ENCODE assay signal across 26 cellular contexts in genomic region chr16:58454178-58454577, GRCh38. TPM values are rescaled to one million over a fixed set of nuclear protein-coding genes. Genes with fewer than 3 reads are reported as not detected.
DNase-seq lines count a peak whose midpoint lies in the region; ATAC-seq, FAIRE-seq and TF ChIP-seq lines count a peak whose summit lies in the region.
"Had no signal": no experiment of that assay in that cellular context is flagged by ENCODE, and none has a peak within 500 bp of the region (broad histone marks: within the 10 kb centered on the region; RNA-seq: fewer than 3 reads in every experiment).

No MANE protein-coding gene starts in this region.

- H3K27me3 ChIP-seq in HepG2 (ENCODE audit: control insufficient read depth in 1 of 2, insufficient read depth in 2 of 2, low read length in 2 of 2), result no peaks in the 10 kb centered on the region
- H3K27me3 ChIP-seq in right lobe of liver, result no peaks in the 10 kb centered on the region
- H3K27me3 ChIP-seq in K562 (ENCODE audit: control insufficient read depth in 2 of 2, insufficient read depth in 2 of 2, low read length in 2 of 2), result peaks cover 2 to 33% of the 10 kb centered on the region in 2 experiments; a peak in 4 of 5 replicates
- H3K27me3 ChIP-seq: BE2C, BLaER1 had no signal

- H3K27ac ChIP-seq in HepG2 (ENCODE audit: extremely low read length, insufficient read depth, low read length) (no peak overlapping the region), right lobe of liver (no peak overlapping the region), K562 (ENCODE audit: extremely low read depth, low read depth, low read length) (no peak overlapping the region)
- H3K27ac ChIP-seq: BLaER1 had no signal

- H3K4me2 ChIP-seq in HepG2 (ENCODE audit: low read depth, low read length), result no peak overlapping the region
- H3K4me2 ChIP-seq in K562 (ENCODE audit: insufficient read depth, low read length), result no peak overlapping the region
- H3K4me2 ChIP-seq: BLaER1 had no signal

- H3K4me1 ChIP-seq in HepG2 (ENCODE audit: insufficient read depth, low read length) (peaks cover 64% of the 10 kb centered on the region), right lobe of liver (no peaks in the 10 kb centered on the region), K562 (replicated peaks in 1 of 2; ENCODE audit: control insufficient read depth in 2 of 2, insufficient read depth in 2 of 2, low read length in 2 of 2) (peaks cover 0 to 10% of the 10 kb centered on the region in 2 experiments; a peak in 2 of 5 replicates)

- no peak for DNase-seq in HepG2 (ENCODE audit: low spot score)
- no peak for DNase-seq in right lobe of liver
- no peak for DNase-seq in K562 (ENCODE audit: extremely low read depth in 1 of 4, low spot score in 3 of 4)
- no peak for DNase-seq in osteocyte (ENCODE audit: extremely low spot score, unreplicated experiment)
- DNase-seq: 8988T; ACHN; BE2C; C1 segment of cervical spinal cord; CD4-positive, alpha-beta memory T cell; CD4-positive, CD25-positive, alpha-beta regulatory T cell; CD8-positive, alpha-beta memory T cell; COR-L47; DMS 273 treated with DMSO at 0.1 percent for 48 hours; DMS153; DMS53; DMS79; DND-41; EL; GDM1 had no signal

- H2AFZ ChIP-seq in HepG2 (ENCODE audit: low read length), result no peak overlapping the region
- H2AFZ ChIP-seq in K562 (ENCODE audit: low read depth, low read length), result no peak overlapping the region

- intact Hi-C loops in HepG2 (cut with micrococcal nuclease; ENCODE audit: unreplicated experiment), result no loop called here
- intact Hi-C loops in right lobe of liver (cut with DNase I), result no loop called here
- intact Hi-C loops in K562 (cut with micrococcal nuclease), result no loop called here

- no peaks in the 10 kb centered on the region for H3K9me3 Mint-ChIP-seq in osteocyte (ENCODE audit: unreplicated experiment)
- H3K9me3 Mint-ChIP-seq: CD4-positive, alpha-beta memory T cell; CD4-positive, CD25-positive, alpha-beta regulatory T cell; CD8-positive, alpha-beta memory T cell had no signal

- no peak overlapping the region for H3K9ac ChIP-seq in HepG2 (ENCODE audit: insufficient read depth, low read depth, low read length)
- no peak overlapping the region for H3K9ac ChIP-seq in K562 (ENCODE audit: insufficient read depth in 1 of 2, low read depth in 2 of 2, low read length in 2 of 2)
- H3K9ac ChIP-seq: BLaER1 had no signal

- no TSS peak for BruUV-seq in HepG2 (replicated peaks; lab: Mats Ljungman, UMichigan)
- BruUV-seq in K562 (replicated peaks; lab: Mats Ljungman, UMichigan), result no TSS peak

- TF ChIP-seq POLR2A in HepG2 (IDR thresholded peaks at IDR 0.05; ENCODE audit: insufficient read depth in 1 of 2, low read depth in 2 of 2, low read length in 2 of 2) (no peak), right lobe of liver (IDR thresholded peaks at IDR 0.05) (no peak), K562 (conservative IDR thresholded peaks at IDR 0.05) (no peak)

- H3K4me1 Mint-ChIP-seq in osteocyte (ENCODE audit: unreplicated experiment), result peaks cover 10% of the 10 kb centered on the region
- H3K4me1 Mint-ChIP-seq: CD4-positive, alpha-beta memory T cell; CD4-positive, CD25-positive, alpha-beta regulatory T cell; CD8-positive, alpha-beta memory T cell had no signal

- FAIRE-seq in HepG2 (lab: Jason Lieb, UNC), result no peak
- FAIRE-seq in K562 (lab: Jason Lieb, UNC), result no peak
- FAIRE-seq: A204.1, GM12878, GM12892, GM18507 had no signal

- POLR2A ChIA-PET in HepG2 (lab: Yijun Ruan, JAX), result no interaction called here
- POLR2A ChIA-PET in K562 (lab: Yijun Ruan, JAX), result interaction anchor here (0.6 to 1.1 kb wide), 2 partner anchors 18 to 616 kb away, joined by 3 to 5 read pairs; no protein-coding TSS in a partner anchor

- TF ChIP-seq EP300 in HepG2 (IDR thresholded peaks at IDR 0.05; ENCODE audit: low read depth in 2 of 2, low read length in 2 of 2) (no peak), HepG2 (CRISPR knock-in tag; IDR thresholded peaks at IDR 0.05; ENCODE audit: borderline replicate concordance) (no peak), K562 (IDR thresholded peaks at IDR 0.05; ENCODE audit: low read length) (no peak)

- H3K36me3 ChIP-seq in HepG2 (replicated peaks in 1 of 2; ENCODE audit: control insufficient read depth in 1 of 2, insufficient read depth in 2 of 2, low read length in 2 of 2) (no peaks in the 10 kb centered on the region), right lobe of liver (no peaks in the 10 kb centered on the region), K562 (ENCODE audit: control insufficient read depth, insufficient read depth, low read length) (no peaks in the 10 kb centered on the region)
- H3K36me3 ChIP-seq: BE2C, BLaER1 had no signal

- ATAC-seq in HepG2, result no peak
- no peak for ATAC-seq in right lobe of liver
- ATAC-seq in K562, result no peak
- ATAC-seq in HG02938 (IDR thresholded peaks at IDR 0.05; ENCODE audit: unreplicated experiment), result no peak
- ATAC-seq: GM12878 had no signal

- CTCF ChIA-PET in HepG2 (lab: Yijun Ruan, JAX; ENCODE audit: low intra/inter-chr PET ratio, low total read pairs) (no interaction called here), K562 (lab: Yijun Ruan, JAX; ENCODE audit: low intra/inter-chr PET ratio) (interaction anchor here (0.6 kb wide), 1 partner anchor 117 kb away, joined by 3 read pairs; no protein-coding TSS in a partner anchor)

- H3K4me3 ChIP-seq in HepG2 (replicated peaks in 1 of 3; ENCODE audit: insufficient read depth in 1 of 3, low read depth in 2 of 3, low read length in 3 of 3) (no peak overlapping the region), right lobe of liver (no peak overlapping the region), K562 (no peak overlapping the region)
- H3K4me3 ChIP-seq: BLaER1, GM12878 had no signal

- H3K27ac Mint-ChIP-seq in osteocyte (ENCODE audit: unreplicated experiment), result no peak overlapping the region
- H3K27ac Mint-ChIP-seq: CD4-positive, alpha-beta memory T cell; CD8-positive, alpha-beta memory T cell had no signal

- H4K20me1 ChIP-seq in HepG2 (ENCODE audit: insufficient read depth, low read length), result no peaks in the 10 kb centered on the region
- no peaks in the 10 kb centered on the region for H4K20me1 ChIP-seq in K562 (replicated peaks; ENCODE audit: control insufficient read depth, insufficient read depth, low read length)
- H4K20me1 ChIP-seq: BLaER1 had no signal

- H3K27me3 Mint-ChIP-seq in osteocyte (ENCODE audit: unreplicated experiment), result peaks cover 24% of the 10 kb centered on the region

- no peak overlapping the region for H3K4me3 Mint-ChIP-seq in osteocyte (ENCODE audit: unreplicated experiment)
- H3K4me3 Mint-ChIP-seq: CD4-positive, CD25-positive, alpha-beta regulatory T cell; CD8-positive, alpha-beta memory T cell had no signal

- TF ChIP-seq CTCF in HepG2 (CRISPR knock-in tag; IDR thresholded peaks at IDR 0.05) (no peak), right lobe of liver (IDR thresholded peaks at IDR 0.05) (no peak), K562 (IDR thresholded peaks at IDR 0.05 in 2 of 3, conservative IDR thresholded peaks at IDR 0.05 in 1 of 3; ENCODE audit: insufficient read depth in 2 of 3, low read depth in 1 of 3, low read length in 3 of 3) (no peak), osteocyte (IDR thresholded peaks at IDR 0.05) (no peak)

- no peaks in the 10 kb centered on the region for H3K36me3 Mint-ChIP-seq in osteocyte (ENCODE audit: unreplicated experiment)
- H3K36me3 Mint-ChIP-seq: CD14-positive monocyte; CD4-positive, alpha-beta memory T cell; CD4-positive, CD25-positive, alpha-beta regulatory T cell; CD8-positive, alpha-beta memory T cell had no signal

- H3K9me3 ChIP-seq in HepG2 (ENCODE audit: low read length) (no peaks in the 10 kb centered on the region), right lobe of liver (no peaks in the 10 kb centered on the region), K562 (replicated peaks; ENCODE audit: control insufficient read depth, insufficient read depth, low read depth, low read length) (no peaks in the 10 kb centered on the region)
- H3K9me3 ChIP-seq: BE2C, BLaER1 had no signal

- in situ Hi-C loops in HepG2 (cut with HindIII; ENCODE audit: extremely low pct_ligation_motif_present, low pct_unique_long_range_greater_than_20kb), result no loop called here
- in situ Hi-C loops in K562 (cut with MboI), result no loop called here

- H3K9me1 ChIP-seq in K562 (ENCODE audit: control insufficient read depth, insufficient read depth, low read length), result no peaks in the 10 kb centered on the region

- TF ChIP-seq RAD21 in HepG2 (CRISPR knock-in tag; IDR thresholded peaks at IDR 0.05) (no peak), K562 (CRISPR knock-in tag; conservative IDR thresholded peaks at IDR 0.05 in 1 of 2, IDR thresholded peaks at IDR 0.05 in 1 of 2) (no peak)

- WGBS in HepG2 (ENCODE audit: low lambda C conversion rate), result 17% methylated on average over 2 of the region's 2 CpGs
- WGBS in right lobe of liver (ENCODE audit: insufficient coverage, low coverage, low lambda C conversion rate, missing lambda C conversion rate), result 40% methylated on average over 2 of the region's 2 CpGs
- WGBS in K562 (ENCODE audit: insufficient coverage, low coverage, missing lambda C conversion rate), result 8% methylated on average over 2 of the region's 2 CpGs

- H3K79me2 ChIP-seq in HepG2 (ENCODE audit: insufficient read depth, low read length) (no peaks in the 10 kb centered on the region), K562 (ENCODE audit: control insufficient read depth, insufficient read depth, low read length) (no peaks in the 10 kb centered on the region)

RNA-seq across cellular contexts. Expression of gene NDRG4, which starts 45.8 kb away (rescaled TPM):
- total RNA-seq in HepG2 (2016; rRNA removed; fragmentation: Illumina TruSeq; extraction: Trizol) (1.6 and 1.7 TPM in 2 replicates), right lobe of liver (1 to 10 TPM in 4 of 6 experiments, under 1 TPM in 2; 0.76 to 2.9 (median 2.1) TPM), K562 (2014; rRNA removed) (0.18 and 0.37 TPM in 2 replicates), K562 (2014; rRNA removed; fragmentation: Illumina TruSeq; extraction: Trizol) (0.22 and 0.62 TPM in 2 replicates), K562 (2015; rRNA removed; fragmentation: Illumina TruSeq; extraction: Trizol) (0.14 and 0.26 TPM in 2 replicates), K562 (2021) (0.85 and 0.95 TPM in 2 replicates), osteocyte (10.5 and 13.1 TPM in 2 replicates)
- 0.20 and 1.1 TPM in 2 replicates for total RNA-seq in HepG2 (2016; cell fraction: cytosol; rRNA removed; fragmentation: Illumina TruSeq; extraction: Trizol; ENCODE audit: low read depth)
- 1.5 and 2.0 TPM in 2 replicates for total RNA-seq in HepG2 (2016; cell fraction: insoluble cytoplasmic fraction; rRNA removed; fragmentation: Illumina TruSeq; extraction: Trizol)
- total RNA-seq in HepG2 (2016; cell fraction: membrane; rRNA removed; fragmentation: Illumina TruSeq; extraction: Trizol), result 1.7 and 1.8 TPM in 2 replicates
- total RNA-seq in HepG2 (2016; cell fraction: nucleus; rRNA removed; fragmentation: Illumina TruSeq; extraction: Trizol), result 1.6 and 2.2 TPM in 2 replicates
- polyA plus RNA-seq in HepG2 (2011; rRNA removed) (1.8 and 2.7 TPM in 2 replicates), K562 (2011; rRNA removed) (0.24 and 0.61 TPM in 2 replicates), K562 (2014; fragmentation: Illumina TruSeq; extraction: Trizol) (0.14 and 0.28 TPM in 2 replicates), K562 (2014; fragmentation: Nextera tagmentation; extraction: Ambion mirVana) (under 1 TPM; 0.06 to 0.07 TPM), K562 (2014; rRNA removed) (0.53 and 0.81 TPM in 2 replicates)
- polyA plus RNA-seq in HepG2 (2011; cell fraction: cytosol; rRNA removed), result 1.8 and 2.5 TPM in 2 replicates
- polyA plus RNA-seq in HepG2 (2011; cell fraction: nucleus; rRNA removed), result 17.0 and 17.7 TPM in 2 replicates
- 2.3 and 6.3 TPM in 2 replicates for polyA plus RNA-seq in HepG2 (2012)
- 0.41 and 0.49 TPM in 2 replicates for polyA plus RNA-seq in HepG2 (2016; cell fraction: cytosol; fragmentation: Illumina TruSeq; extraction: Trizol; ENCODE audit: low read depth)
- polyA plus RNA-seq in HepG2 (2016; cell fraction: insoluble cytoplasmic fraction; fragmentation: Illumina TruSeq; extraction: Trizol; ENCODE audit: low read depth), result 0.75 and 2.0 TPM in 2 replicates
- 0.87 and 0.90 TPM in 2 replicates for polyA plus RNA-seq in HepG2 (2016; cell fraction: membrane; fragmentation: Illumina TruSeq; extraction: Trizol; ENCODE audit: low read depth)
- polyA plus RNA-seq in HepG2 (2016; cell fraction: nucleus; fragmentation: Illumina TruSeq; extraction: Trizol; ENCODE audit: insufficient read depth, low read depth), result 2.5 TPM in 2 replicates
- 0.07 and 9.4 TPM in 2 replicates for polyA minus RNA-seq in HepG2 (2011; rRNA and poly(A)+ RNA removed; ENCODE audit: low replicate concordance)
- 1.2 and 1.8 TPM in 2 replicates for polyA minus RNA-seq in HepG2 (2011; cell fraction: cytosol; rRNA and poly(A)+ RNA removed)
- 3.3 and 6.0 TPM in 2 replicates for polyA minus RNA-seq in HepG2 (2011; cell fraction: nucleus; rRNA and poly(A)+ RNA removed)
- total RNA-seq in K562 (2011; cell fraction: chromatin; rRNA removed; ENCODE audit: low replicate concordance), result 1.3 and 1.9 TPM in 2 replicates
- total RNA-seq in K562 (2011; cell fraction: nucleolus; rRNA removed), result 1.8 TPM in 2 replicates
- 0.51 and 2.0 TPM in 2 replicates for total RNA-seq in K562 (2011; cell fraction: nucleoplasm; rRNA removed)
- 0.65 and 0.98 TPM in 2 replicates for polyA plus RNA-seq in K562 (2011; cell fraction: cytosol; rRNA removed)
- polyA plus RNA-seq in K562 (2011; cell fraction: nucleus; rRNA removed), result 2.1 and 3.5 TPM in 2 replicates
- polyA plus RNA-seq in K562 (2012), result 0.85 and 1.0 TPM in 2 replicates
- 0.24 and 0.42 TPM in 2 replicates for polyA minus RNA-seq in K562 (2011; rRNA and poly(A)+ RNA removed)
- polyA minus RNA-seq in K562 (2011; cell fraction: cytosol; rRNA and poly(A)+ RNA removed), result 1.4 TPM in 1 of 2 replicates, not detected in the other
- polyA minus RNA-seq in K562 (2011; cell fraction: nucleus; rRNA and poly(A)+ RNA removed), result 1.2 TPM in 2 replicates
- polyA plus RNA-seq: CD14-positive monocyte had no signal

Comparison
In these comparisons a context has a peak if more than half of its experiments do, and no peak if none do; other contexts are left out.
1. Of the 241 proteins assayed by ChIP-seq in both HepG2 and K562: peak only in HepG2: none; only in K562: none; in both: ZNF24; in neither: 240.